ENCODE assay signal across 14 cellular contexts in the genomic region with DNA sequence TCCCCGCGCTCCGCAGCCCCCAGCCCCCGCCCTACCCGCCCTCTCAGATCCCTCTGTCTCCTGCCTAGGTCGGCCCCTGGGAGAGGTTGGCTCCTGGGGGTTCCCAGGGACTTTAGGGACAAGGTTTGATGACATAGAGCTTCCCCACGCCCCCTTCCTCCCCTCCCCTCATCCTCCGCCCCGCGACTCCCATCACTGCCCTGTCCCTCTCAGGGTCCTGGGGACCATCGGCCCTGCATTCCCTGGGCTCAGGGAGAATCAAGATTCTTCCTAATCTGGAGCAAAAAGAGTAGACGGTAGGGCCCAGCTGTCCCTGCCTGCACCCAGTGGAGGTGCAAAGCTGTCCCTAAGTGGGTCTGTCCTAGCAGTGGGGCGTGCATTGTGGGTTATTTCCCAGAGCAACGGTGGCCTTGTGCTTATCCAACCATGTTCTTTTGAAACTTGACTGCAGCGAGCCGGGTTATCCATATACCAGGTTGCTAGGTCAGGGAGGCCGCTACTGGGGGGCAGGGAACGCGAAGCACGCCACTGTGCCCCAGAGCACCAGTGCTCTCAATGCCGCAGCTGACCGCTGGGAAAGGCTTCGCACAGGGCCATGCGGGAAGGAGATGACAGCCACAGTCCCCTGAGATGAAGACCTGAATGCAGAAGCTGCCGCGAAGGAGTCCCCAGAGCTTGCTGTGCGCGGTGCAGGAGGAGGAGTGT.
DNase-seq lines count a peak whose midpoint lies in the region; ATAC-seq and TF ChIP-seq lines count a peak whose summit lies in the region.
"Had no signal": no experiment of that assay in that cellular context is flagged by ENCODE, and none has a peak within 500 bp of the region (broad histone marks: within the 10 kb centered on the region; RNA-seq: fewer than 3 reads in every experiment).

No MANE protein-coding gene starts in this region.

- H3K36me3 ChIP-seq in NT2/D1 (ENCODE audit: insufficient read depth, insufficient read length, low read length) (no peaks in the 10 kb centered on the region), hepatocyte (replicated peaks; ENCODE audit: insufficient read depth, low read depth) (no peaks in the 10 kb centered on the region), osteoblast (ENCODE audit: insufficient read depth, low read length) (no peaks in the 10 kb centered on the region), uterus (no peaks in the 10 kb centered on the region)

- intact Hi-C loops in uterus (cut with DNase I; ENCODE audit: low total_unique reads): no loop called here

- H4K20me1 ChIP-seq in hepatocyte (ENCODE audit: insufficient read depth, poor library complexity, severe bottlenecking) (no peaks in the 10 kb centered on the region), osteoblast (ENCODE audit: insufficient read depth, low read length) (no peaks in the 10 kb centered on the region)

- WGBS in hepatocyte (ENCODE audit: low lambda C conversion rate, missing lambda C conversion rate): 61% methylated on average over 25 of the region's 28 CpGs

- no peak for ATAC-seq in HG03175 (IDR thresholded peaks at IDR 0.05; ENCODE audit: unreplicated experiment)

- DNase-seq in DMS53 (lab: John Stamatoyannopoulos, UW): peak; percentile 96
- no peak for DNase-seq in NT2/D1 (ENCODE audit: low read depth, low spot score)
- no peak for DNase-seq in hepatocyte (ENCODE audit: low spot score)
- DNase-seq in osteoblast (ENCODE audit: insufficient read length, low spot score, missing footprints): peak; percentile 78
- DNase-seq in uterus: no peak
- DNase-seq in AG20443 (ENCODE audit: low spot score): no peak
- no peak for DNase-seq in ecto neural progenitor cell (ENCODE audit: low spot score)
- DNase-seq: activated naive CD4-positive, alpha-beta T cell; AML-193; mesenchymal stem cell; NCI-H2081 treated with DMSO at 0.1 percent for 48 hours; occipital lobe; SHP77 had no signal

- peaks cover 69% of the 10 kb centered on the region for H3K27me3 ChIP-seq in NT2/D1 (ENCODE audit: insufficient read depth, insufficient read length)
- H3K27me3 ChIP-seq in hepatocyte: peaks cover 68% of the 10 kb centered on the region
- H3K27me3 ChIP-seq in osteoblast (ENCODE audit: insufficient read depth, low read length): peaks cover 41% of the 10 kb centered on the region
- peaks cover 5 to 12% of the 10 kb centered on the region in 2 donors for H3K27me3 ChIP-seq in uterus

- TF ChIP-seq POLR2A in uterus (IDR thresholded peaks at IDR 0.05): no peak

- no peaks in the 10 kb centered on the region for H3K9me3 ChIP-seq in NT2/D1 (ENCODE audit: insufficient read depth, low read length)
- H3K9me3 ChIP-seq in hepatocyte (ENCODE audit: low read depth): no peaks in the 10 kb centered on the region
- H3K9me3 ChIP-seq in osteoblast (ENCODE audit: low read depth, low read length): no peaks in the 10 kb centered on the region
- no peaks in the 10 kb centered on the region for H3K9me3 ChIP-seq in uterus

- H3K9me2 ChIP-seq in hepatocyte (replicated peaks; ENCODE audit: insufficient read depth): no peaks in the 10 kb centered on the region

- TF ChIP-seq CTCF in hepatocyte (IDR thresholded peaks at IDR 0.05; ENCODE audit: poor library complexity) (no peak), osteoblast (IDR thresholded peaks at IDR 0.05; ENCODE audit: extremely low read depth, low read depth, low read length) (no peak), uterus (IDR thresholded peaks at IDR 0.05) (no peak)

- H3K4me3 ChIP-seq in NT2/D1 (ENCODE audit: insufficient read length, low read depth): peak overlapping the region; percentile 54
- no peak overlapping the region for H3K4me3 ChIP-seq in hepatocyte
- no peak overlapping the region for H3K4me3 ChIP-seq in osteoblast (ENCODE audit: insufficient read depth, low read length)
- H3K4me3 ChIP-seq in uterus: no peak overlapping the region

- no peak overlapping the region for H3K9ac ChIP-seq in NT2/D1 (ENCODE audit: insufficient read length, low read depth)

- H3K4me1 ChIP-seq in NT2/D1 (ENCODE audit: insufficient read depth, insufficient read length) (peaks cover 13% of the 10 kb centered on the region), hepatocyte (ENCODE audit: insufficient read depth) (peaks cover 2% of the 10 kb centered on the region), osteoblast (ENCODE audit: insufficient read depth, low read length) (no peaks in the 10 kb centered on the region), uterus (peaks cover 0 to 10% of the 10 kb centered on the region in 2 donors)

- H3K4me2 ChIP-seq in hepatocyte: peak overlapping the region; percentile 84
- no peak overlapping the region for H3K4me2 ChIP-seq in osteoblast (ENCODE audit: insufficient read depth, low read length)

- H3K79me2 ChIP-seq in hepatocyte: no peaks in the 10 kb centered on the region
- no peaks in the 10 kb centered on the region for H3K79me2 ChIP-seq in osteoblast (ENCODE audit: insufficient read depth, low read length)

- H3K27ac ChIP-seq in hepatocyte: no peak overlapping the region
- H3K27ac ChIP-seq in osteoblast (ENCODE audit: low read depth, low read length): no peak overlapping the region
- H3K27ac ChIP-seq in uterus: no peak overlapping the region

- H2AFZ ChIP-seq in hepatocyte (no peak overlapping the region), osteoblast (ENCODE audit: low read length) (no peak overlapping the region)

Comparison
In these comparisons a context has a peak if more than half of its experiments do, and no peak if none do; other contexts are left out.
1. DNase-seq: peak in DMS53 (single experiment) and osteoblast (single experiment); none in NT2/D1 (single experiment), hepatocyte (single experiment), uterus (0 of 2), AG20443 (single experiment) and ecto neural progenitor cell (single experiment).